Comparison of ENCODE assay signal across 34 cellular contexts in genomic region chr12:109223868-109224267, GRCh38.
"Had no signal": no experiment of that assay in that cellular context is flagged by ENCODE, and none has a peak within 500 bp of the region (broad histone marks: within the 10 kb centered on the region; RNA-seq: fewer than 3 reads in every experiment).

No MANE protein-coding gene starts in this region.

- DNase-seq: activated B cell treated with CpG ODN at 0.5 μM for 24 hours; activated CD4-positive, alpha-beta T cell treated with anti-CD3 and anti-CD28 coated beads for 48 hours; activated CD4-positive, alpha-beta T cell treated with anti-CD3 and anti-CD28 coated beads, Interleukin-2, amount 50 U/mL, for 1 hour; activated CD4-positive, alpha-beta T cell treated with anti-CD3 and anti-CD28 coated beads, Interleukin-2, amount 50 U/mL, for 48 hours; activated CD8-positive, alpha-beta memory T cell treated with anti-CD3 and anti-CD28 coated beads for 24 hours; activated CD8-positive, alpha-beta T cell treated with anti-CD3 and anti-CD28 coated beads for 36 hours; activated effector memory CD4-positive, alpha-beta T cell treated with Interleukin-2 at 50 U/mL for 16 hours; activated gamma-delta T cell treated with Interleukin-2 at 50 U/mL for 16 hours; activated naive CD4-positive, alpha-beta T cell treated with anti-CD3 and anti-CD28 coated beads, Interleukin-2, amount 50 U/mL, for 16 hours; activated naive CD4-positive, alpha-beta T cell treated with Interleukin-2 at 50 U/mL for 16 hours; activated T-cell treated with anti-CD3 and anti-CD28 coated beads, Interleukin-2, amount 50 U/mL, for 4 hours; amniotic stem cell; anterior cingulate cortex; brain microvascular endothelial cell; caudate nucleus; cortex of kidney; dermis blood vessel endothelial cell; effector CD4-positive, alpha-beta T cell; effector memory CD8-positive, alpha-beta T cell; erythroblast; foreskin keratinocyte; heart left ventricle; T-helper 1 cell; T-helper 17 cell; T1000; WERI-Rb-1 had no signal

- FAIRE-seq: astrocyte, colon had no signal

- H3K4me3 ChIP-seq: esophagus muscularis mucosa, gastroesophageal sphincter, heart left ventricle had no signal

- H3K9me3 ChIP-seq: esophagus muscularis mucosa, gastroesophageal sphincter, heart left ventricle had no signal

- H3K4me3 Mint-ChIP-seq: activated B cell treated with CpG ODN at 0.5 μM for 24 hours; activated CD8-positive, alpha-beta T cell treated with anti-CD3 and anti-CD28 coated beads for 36 hours; activated naive CD8-positive, alpha-beta T cell; activated T-cell treated with anti-CD3 and anti-CD28 coated beads, Interleukin-2, amount 50 U/mL, for 4 hours; activated T-helper 17 cell treated with anti-CD3 and anti-CD28 coated beads, Interleukin-2, amount 50 U/mL, for 72 hours; effector memory CD8-positive, alpha-beta T cell; T-helper 17 cell; T-helper 2 cell treated with Interferon-gamma antibody and Interleukin-4, amounts not matched to agents 5 μg/mL and 100 μg/mL, for 36 hours had no signal

- ATAC-seq: activated CD4-positive, CD25-positive, alpha-beta regulatory T cell treated with anti-CD3 and anti-CD28 coated beads, Interleukin-2, amount 50 U/mL, for 24 hours; activated CD8-positive, alpha-beta T cell treated with anti-CD3 and anti-CD28 coated beads for 36 hours; activated T-cell treated with anti-CD3 and anti-CD28 coated beads, Interleukin-2, amount 50 U/mL, for 4 hours; activated T-helper 17 cell treated with anti-CD3 and anti-CD28 coated beads, Interleukin-2, amount 50 U/mL, for 72 hours; effector memory CD8-positive, alpha-beta T cell; foreskin keratinocyte; gastroesophageal sphincter; T-helper 17 cell had no signal

- H3K27ac Mint-ChIP-seq: activated B cell treated with CpG ODN at 0.5 μM for 24 hours; activated CD8-positive, alpha-beta T cell treated with anti-CD3 and anti-CD28 coated beads for 36 hours; activated naive CD8-positive, alpha-beta T cell; activated T-helper 17 cell treated with anti-CD3 and anti-CD28 coated beads, Interleukin-2, amount 50 U/mL, for 72 hours; T-helper 17 cell; T-helper 2 cell treated with Interferon-gamma antibody and Interleukin-4, amounts not matched to agents 5 μg/mL and 100 μg/mL, for 36 hours had no signal

- H3K27me3 ChIP-seq: brain microvascular endothelial cell, esophagus muscularis mucosa, foreskin keratinocyte, gastroesophageal sphincter, heart left ventricle had no signal

- H3K4me1 ChIP-seq: esophagus muscularis mucosa, foreskin keratinocyte, gastroesophageal sphincter had no signal

- H3K4me1 Mint-ChIP-seq: activated B cell treated with CpG ODN at 0.5 μM for 24 hours; activated T-helper 17 cell treated with anti-CD3 and anti-CD28 coated beads, Interleukin-2, amount 50 U/mL, for 72 hours; T-helper 17 cell had no signal

- H3K27ac ChIP-seq: brain microvascular endothelial cell, foreskin keratinocyte, gastroesophageal sphincter, heart left ventricle, WERI-Rb-1 had no signal

- H3K27me3 Mint-ChIP-seq: activated B cell treated with CpG ODN at 0.5 μM for 24 hours; activated CD8-positive, alpha-beta T cell treated with anti-CD3 and anti-CD28 coated beads for 36 hours; activated naive CD8-positive, alpha-beta T cell; activated T-helper 17 cell treated with anti-CD3 and anti-CD28 coated beads, Interleukin-2, amount 50 U/mL, for 72 hours; effector memory CD8-positive, alpha-beta T cell; T-helper 17 cell had no signal

- H3K9me3 Mint-ChIP-seq: activated B cell treated with CpG ODN at 0.5 μM for 24 hours; activated CD8-positive, alpha-beta T cell treated with anti-CD3 and anti-CD28 coated beads for 36 hours; activated T-cell treated with anti-CD3 and anti-CD28 coated beads, Interleukin-2, amount 50 U/mL, for 4 hours; activated T-helper 17 cell treated with anti-CD3 and anti-CD28 coated beads, Interleukin-2, amount 50 U/mL, for 72 hours; effector memory CD8-positive, alpha-beta T cell; T-helper 2 cell treated with Interferon-gamma antibody and Interleukin-4, amounts not matched to agents 5 μg/mL and 100 μg/mL, for 36 hours had no signal

- H3K36me3 ChIP-seq: brain microvascular endothelial cell, WERI-Rb-1 had no signal
